Comparison of ENCODE assay signal across 1 cellular context in the genomic region with DNA sequence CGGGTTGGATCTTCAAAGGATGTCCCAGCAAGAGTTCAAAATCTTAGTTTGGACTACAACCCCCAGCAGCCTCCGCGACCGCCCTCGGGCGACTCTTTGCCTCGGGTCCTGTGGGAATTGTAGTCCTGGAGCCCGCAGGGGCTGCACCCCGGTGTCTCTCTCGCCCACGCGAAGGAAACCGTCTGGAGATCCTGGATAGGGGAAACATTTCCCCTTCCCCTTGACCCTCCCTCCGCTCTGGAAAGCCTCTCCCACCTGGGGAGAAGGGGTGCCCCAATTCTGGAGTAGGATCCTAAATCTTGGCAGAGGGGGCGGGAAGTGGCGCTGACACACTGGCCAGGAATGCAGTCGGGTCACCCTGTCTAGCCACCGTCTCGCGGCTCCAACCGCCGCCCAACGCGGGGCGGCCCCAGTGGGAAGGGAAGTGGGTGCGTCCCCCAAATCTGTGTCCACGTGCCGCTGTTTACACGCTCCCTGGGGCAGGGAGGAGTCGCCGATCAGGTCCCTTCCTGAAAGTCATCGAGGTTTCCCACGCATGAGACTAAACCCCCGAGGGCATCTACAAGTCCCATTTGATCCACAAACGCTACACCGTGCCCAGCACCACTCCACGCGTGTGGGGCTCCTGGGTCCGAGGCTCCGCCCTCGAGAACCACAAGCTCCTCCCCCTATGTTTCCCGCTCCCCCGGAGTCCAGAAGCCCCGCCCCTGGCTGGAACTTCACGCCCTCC.
A peak's percentile ranks its signal among the peaks of the same experiment; 100 is the strongest.
TF ChIP-seq lines count a peak whose summit lies in the region.

No MANE protein-coding gene starts in this region.

TF ChIP-seq in H1, 55 proteins besides CTCF, POLR2A, EP300 and RAD21:
- TF ChIP-seq FOSL1 (IDR thresholded peaks at IDR 0.05; ENCODE audit: insufficient read depth, low read depth, low read length) (no peak), POU5F1 (IDR thresholded peaks at IDR 0.05; ENCODE audit: low read depth, low read length) (no peak), TBP (IDR thresholded peaks at IDR 0.05; ENCODE audit: low read depth, low read length) (no peak), HDAC2 (IDR thresholded peaks at IDR 0.05; ENCODE audit: borderline replicate concordance in 1 of 2, low read depth in 2 of 2, low read length in 2 of 2) (peak; percentile 8 to 85; a peak in 2 of 4 replicates), TEAD4 (IDR thresholded peaks at IDR 0.05; ENCODE audit: low read depth, low read length) (peak; percentile 72), KDM1A (IDR thresholded peaks at IDR 0.05; ENCODE audit: borderline replicate concordance, low read length) (0 out of 2 replicates have a peak, but pooled peaks have one; percentile 14), JUN (IDR thresholded peaks at IDR 0.05; ENCODE audit: low read depth, low read length) (peak; percentile 70; the same call in 1 of the 2 replicates), CHD1 (IDR thresholded peaks at IDR 0.05; ENCODE audit: low read depth, low read length) (no peak), EGR1 (IDR thresholded peaks at IDR 0.05; ENCODE audit: borderline replicate concordance, low read depth, low read length) (peak; percentile 49), RBBP5 (IDR thresholded peaks at IDR 0.05; ENCODE audit: borderline replicate concordance, low read depth, low read length) (peak; percentile 89; the same call in 1 of the 2 replicates), ZNF274 (IDR thresholded peaks at IDR 0.05; ENCODE audit: borderline replicate concordance, extremely low read depth, low read length) (no peak), SAP30 (IDR thresholded peaks at IDR 0.05; ENCODE audit: insufficient read depth, insufficient replicate concordance, low read length) (peak; percentile 14), SIX5 (IDR thresholded peaks at IDR 0.05; ENCODE audit: low read depth, low read length) (peak; percentile 98), SIRT6 (IDR thresholded peaks at IDR 0.05; ENCODE audit: low read length) (no peak), JUND (IDR thresholded peaks at IDR 0.05; ENCODE audit: low read length) (peak; percentile 84), CBX8 (IDR thresholded peaks at IDR 0.05; ENCODE audit: borderline replicate concordance, low read depth, low read length) (no peak), SIN3A (conservative IDR thresholded peaks at IDR 0.05 in 1 of 2, IDR thresholded peaks at IDR 0.05 in 1 of 2; ENCODE audit: low read depth in 1 of 2, low read length in 2 of 2) (peak in 1 of 2 experiments; percentile 60; a peak in 2 of 4 replicates), BACH1 (IDR thresholded peaks at IDR 0.05; ENCODE audit: low read length) (peak; percentile 87), KDM4A (IDR thresholded peaks at IDR 0.05; ENCODE audit: low read depth, low read length, severe bottlenecking) (peak; percentile 60)
- TF ChIP-seq, protein P1, sequence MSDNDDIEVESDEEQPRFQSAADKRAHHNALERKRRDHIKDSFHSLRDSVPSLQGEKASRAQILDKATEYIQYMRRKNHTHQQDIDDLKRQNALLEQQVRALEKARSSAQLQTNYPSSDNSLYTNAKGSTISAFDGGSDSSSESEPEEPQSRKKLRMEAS (IDR thresholded peaks at IDR 0.05) = peak; percentile 73; the same call in 1 of the 2 replicates
- TF ChIP-seq, protein P2, sequence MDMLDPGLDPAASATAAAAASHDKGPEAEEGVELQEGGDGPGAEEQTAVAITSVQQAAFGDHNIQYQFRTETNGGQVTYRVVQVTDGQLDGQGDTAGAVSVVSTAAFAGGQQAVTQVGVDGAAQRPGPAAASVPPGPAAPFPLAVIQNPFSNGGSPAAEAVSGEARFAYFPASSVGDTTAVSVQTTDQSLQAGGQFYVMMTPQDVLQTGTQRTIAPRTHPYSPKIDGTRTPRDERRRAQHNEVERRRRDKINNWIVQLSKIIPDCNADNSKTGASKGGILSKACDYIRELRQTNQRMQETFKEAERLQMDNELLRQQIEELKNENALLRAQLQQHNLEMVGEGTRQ (IDR thresholded peaks at IDR 0.05; ENCODE audit: low read length) = peak; percentile 7; the same call in 1 of the 2 replicates
- TF ChIP-seq, protein P3, sequence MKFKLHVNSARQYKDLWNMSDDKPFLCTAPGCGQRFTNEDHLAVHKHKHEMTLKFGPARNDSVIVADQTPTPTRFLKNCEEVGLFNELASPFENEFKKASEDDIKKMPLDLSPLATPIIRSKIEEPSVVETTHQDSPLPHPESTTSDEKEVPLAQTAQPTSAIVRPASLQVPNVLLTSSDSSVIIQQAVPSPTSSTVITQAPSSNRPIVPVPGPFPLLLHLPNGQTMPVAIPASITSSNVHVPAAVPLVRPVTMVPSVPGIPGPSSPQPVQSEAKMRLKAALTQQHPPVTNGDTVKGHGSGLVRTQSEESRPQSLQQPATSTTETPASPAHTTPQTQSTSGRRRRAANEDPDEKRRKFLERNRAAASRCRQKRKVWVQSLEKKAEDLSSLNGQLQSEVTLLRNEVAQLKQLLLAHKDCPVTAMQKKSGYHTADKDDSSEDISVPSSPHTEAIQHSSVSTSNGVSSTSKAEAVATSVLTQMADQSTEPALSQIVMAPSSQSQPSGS (IDR thresholded peaks at IDR 0.05; ENCODE audit: low read length) = no peak
- TF ChIP-seq, protein P4, sequence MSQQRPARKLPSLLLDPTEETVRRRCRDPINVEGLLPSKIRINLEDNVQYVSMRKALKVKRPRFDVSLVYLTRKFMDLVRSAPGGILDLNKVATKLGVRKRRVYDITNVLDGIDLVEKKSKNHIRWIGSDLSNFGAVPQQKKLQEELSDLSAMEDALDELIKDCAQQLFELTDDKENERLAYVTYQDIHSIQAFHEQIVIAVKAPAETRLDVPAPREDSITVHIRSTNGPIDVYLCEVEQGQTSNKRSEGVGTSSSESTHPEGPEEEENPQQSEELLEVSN (IDR thresholded peaks at IDR 0.05) = peak; percentile 74; the same call in 1 of the 2 replicates
